ENCODE assay signal across 10 cellular contexts in the genomic region with DNA sequence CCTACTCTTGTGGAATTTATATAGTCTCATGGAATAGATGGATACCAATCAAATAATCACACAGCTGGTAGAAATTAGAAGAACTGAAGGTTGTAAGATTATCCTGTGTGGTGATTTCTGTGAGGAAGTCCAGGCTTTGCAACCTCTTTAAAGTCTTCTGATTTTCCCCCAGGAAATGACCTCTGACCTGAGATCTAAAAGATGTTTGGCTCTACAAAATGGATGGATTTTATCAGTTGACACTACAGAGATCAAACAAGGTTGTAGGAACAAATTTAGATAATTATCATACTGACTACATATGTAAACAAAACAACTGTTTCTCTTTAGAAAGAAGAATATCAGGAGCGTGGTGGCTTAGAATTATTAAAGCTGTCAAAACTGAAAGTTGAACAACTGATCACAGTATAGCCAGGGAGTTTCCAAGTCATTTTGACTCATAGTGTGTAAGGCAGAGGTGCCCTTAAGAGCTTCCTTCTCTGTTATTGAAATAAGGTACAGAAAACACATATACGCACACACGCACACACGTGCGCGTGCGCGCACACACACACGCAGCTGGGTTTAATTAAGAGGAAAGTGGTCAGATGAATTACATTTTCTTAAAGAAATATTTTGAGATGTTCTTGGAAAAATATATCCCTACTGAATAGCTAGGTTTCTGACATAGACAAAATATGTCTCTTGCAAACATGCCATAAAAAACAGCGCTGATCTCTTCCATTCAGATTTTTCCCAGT. TPM values are rescaled to one million over a fixed set of nuclear protein-coding genes. Genes with fewer than 3 reads are reported as not detected.
DNase-seq lines count a peak whose midpoint lies in the region; ATAC-seq and TF ChIP-seq lines count a peak whose summit lies in the region.
"Had no signal": no experiment of that assay in that cellular context is flagged by ENCODE, and none has a peak within 500 bp of the region (broad histone marks: within the 10 kb centered on the region; RNA-seq: fewer than 3 reads in every experiment).

No MANE protein-coding gene starts in this region.

- H3K4me3 ChIP-seq in GM23248 (peak overlapping the region; percentile 14; the same call in 1 of the 2 replicates), body of pancreas (no peak overlapping the region)
- H3K4me3 ChIP-seq: uterus had no signal

- TF ChIP-seq POLR2A in body of pancreas (IDR thresholded peaks at IDR 0.05) = no peak

- H3K4me1 Mint-ChIP-seq in mesothelial cell of epicardium = peaks cover 35% of the 10 kb centered on the region
- peaks cover 18% of the 10 kb centered on the region for H3K4me1 Mint-ChIP-seq in activated T-cell treated with anti-CD3 and anti-CD28 coated beads, Interleukin-2, amount 50 U/mL, for 24 hours (ENCODE audit: low read depth)

- TF ChIP-seq CTCF in mesothelial cell of epicardium (IDR thresholded peaks at IDR 0.05; ENCODE audit: unreplicated experiment) = no peak
- TF ChIP-seq CTCF in body of pancreas (IDR thresholded peaks at IDR 0.05) = no peak

- no peaks in the 10 kb centered on the region for H3K36me3 Mint-ChIP-seq in mesothelial cell of epicardium
- H3K36me3 Mint-ChIP-seq in activated T-cell treated with anti-CD3 and anti-CD28 coated beads, Interleukin-2, amount 50 U/mL, for 24 hours (ENCODE audit: low read depth) = no peaks in the 10 kb centered on the region

- H3K9me2 ChIP-seq in GM23248 (ENCODE audit: insufficient read depth) = no peaks in the 10 kb centered on the region

- 0 out of 2 replicates have a peak overlapping the region, but pooled peaks have one; percentile 13 for H2AFZ ChIP-seq in GM23248

- H4K20me1 ChIP-seq in GM23248 (ENCODE audit: insufficient read depth) = no peaks in the 10 kb centered on the region

- no peaks in the 10 kb centered on the region for H3F3A ChIP-seq in GM23248 (ENCODE audit: insufficient read depth)

- H3K9ac ChIP-seq in GM23248 = no peak overlapping the region

- no peak overlapping the region for H3K4me3 Mint-ChIP-seq in mesothelial cell of epicardium
- H3K4me3 Mint-ChIP-seq in activated T-cell treated with anti-CD3 and anti-CD28 coated beads, Interleukin-2, amount 50 U/mL, for 24 hours = no peak overlapping the region

- no peaks in the 10 kb centered on the region for H3K9me3 ChIP-seq in GM23248 (ENCODE audit: low read depth)
- no peaks in the 10 kb centered on the region for H3K9me3 ChIP-seq in body of pancreas
- H3K9me3 ChIP-seq: uterus had no signal

- no peaks in the 10 kb centered on the region for H3K79me2 ChIP-seq in GM23248 (ENCODE audit: insufficient read depth)

- peak overlapping the region; percentile 1 for H3K27ac Mint-ChIP-seq in mesothelial cell of epicardium
- H3K27ac Mint-ChIP-seq in activated T-cell treated with anti-CD3 and anti-CD28 coated beads, Interleukin-2, amount 50 U/mL, for 24 hours = no peak overlapping the region

- H3K36me3 ChIP-seq in GM23248 (ENCODE audit: low read depth) = no peaks in the 10 kb centered on the region
- no peaks in the 10 kb centered on the region for H3K36me3 ChIP-seq in body of pancreas (replicated peaks in 1 of 2; ENCODE audit: insufficient read depth in 1 of 2, low read depth in 2 of 2)
- H3K36me3 ChIP-seq: uterus had no signal

- 18 to 25% methylated on average over 10 of the region's 10 CpGs for WGBS in GM23248 (ENCODE audit: low coverage in 1 of 2, low lambda C conversion rate in 2 of 2, missing lambda C conversion rate in 2 of 2), 2 experiments
- WGBS in body of pancreas, 2 donors = 84 to 95% methylated on average over 10 of the region's 10 CpGs

- H3K4me1 ChIP-seq in GM23248 (ENCODE audit: insufficient read depth) (no peaks in the 10 kb centered on the region), body of pancreas (no peaks in the 10 kb centered on the region)
- H3K4me1 ChIP-seq: uterus had no signal

- peak; percentile 48 for DNase-seq in GM23248
- no peak for DNase-seq in mesothelial cell of epicardium (ENCODE audit: low spot score in 2 of 2, unreplicated experiment in 2 of 2)
- no peak for DNase-seq in NCI-H128 (lab: John Stamatoyannopoulos, UW; ENCODE audit: unreplicated experiment)
- DNase-seq in body of pancreas = no peak
- DNase-seq in activated CD4-positive, alpha-beta T cell treated with anti-CD3 and anti-CD28 coated beads, Interleukin-2, amount 50 U/mL, for 4 hours = no peak
- DNase-seq in activated T-cell treated with anti-CD3 and anti-CD28 coated beads, Interleukin-2, amount 50 U/mL, for 24 hours = no peak
- DNase-seq: left cardiac atrium, uterus had no signal

- H3K4me2 ChIP-seq in GM23248 (ENCODE audit: unreplicated experiment) = peak overlapping the region; percentile 20

- ATAC-seq in GM18870 (IDR thresholded peaks at IDR 0.05; ENCODE audit: unreplicated experiment) (peak; percentile 87), HG03520 (IDR thresholded peaks at IDR 0.05; ENCODE audit: unreplicated experiment) (peak; percentile 68), body of pancreas (no peak)
- ATAC-seq: left cardiac atrium had no signal

- in situ Hi-C loops in GM23248 (cut with MboI) = no loop called here

- H3K9me3 Mint-ChIP-seq in mesothelial cell of epicardium = no peaks in the 10 kb centered on the region
- H3K9me3 Mint-ChIP-seq in activated T-cell treated with anti-CD3 and anti-CD28 coated beads, Interleukin-2, amount 50 U/mL, for 24 hours = no peaks in the 10 kb centered on the region

- intact Hi-C loops in body of pancreas (cut with DNase I) = no loop called here

- H3K27me3 ChIP-seq in GM23248 (replicated peaks; ENCODE audit: insufficient read depth) = no peaks in the 10 kb centered on the region
- H3K27me3 ChIP-seq in body of pancreas = no peaks in the 10 kb centered on the region
- H3K27me3 ChIP-seq: uterus had no signal

- H3K27ac ChIP-seq in GM23248 (no peak overlapping the region), body of pancreas (no peak overlapping the region)
- H3K27ac ChIP-seq: uterus had no signal

- peaks cover 4% of the 10 kb centered on the region for H3K27me3 Mint-ChIP-seq in mesothelial cell of epicardium (ENCODE audit: low read depth)
- no peaks in the 10 kb centered on the region for H3K27me3 Mint-ChIP-seq in activated T-cell treated with anti-CD3 and anti-CD28 coated beads, Interleukin-2, amount 50 U/mL, for 24 hours

RNA-seq across cellular contexts. Expression of a gene that starts 35.5 kb away (rescaled TPM):
- 2.1 and 7.8 TPM in 2 replicates for total RNA-seq in GM23248 (2014; rRNA removed; shearing (Covaris generic))
- polyA plus RNA-seq in GM23248 (2016; fragmentation: Nextera tagmentation; extraction: Ambion mirVana) = 2.7 and 2.8 TPM in 2 replicates
- total RNA-seq in mesothelial cell of epicardium (124 to 134 TPM (median 129 TPM) in 3 replicates), body of pancreas (10 to 100 TPM in 1 of 2 donors, 1 to 10 TPM in 1; 6.3 to 16.6 TPM)
